In the genomic region with DNA sequence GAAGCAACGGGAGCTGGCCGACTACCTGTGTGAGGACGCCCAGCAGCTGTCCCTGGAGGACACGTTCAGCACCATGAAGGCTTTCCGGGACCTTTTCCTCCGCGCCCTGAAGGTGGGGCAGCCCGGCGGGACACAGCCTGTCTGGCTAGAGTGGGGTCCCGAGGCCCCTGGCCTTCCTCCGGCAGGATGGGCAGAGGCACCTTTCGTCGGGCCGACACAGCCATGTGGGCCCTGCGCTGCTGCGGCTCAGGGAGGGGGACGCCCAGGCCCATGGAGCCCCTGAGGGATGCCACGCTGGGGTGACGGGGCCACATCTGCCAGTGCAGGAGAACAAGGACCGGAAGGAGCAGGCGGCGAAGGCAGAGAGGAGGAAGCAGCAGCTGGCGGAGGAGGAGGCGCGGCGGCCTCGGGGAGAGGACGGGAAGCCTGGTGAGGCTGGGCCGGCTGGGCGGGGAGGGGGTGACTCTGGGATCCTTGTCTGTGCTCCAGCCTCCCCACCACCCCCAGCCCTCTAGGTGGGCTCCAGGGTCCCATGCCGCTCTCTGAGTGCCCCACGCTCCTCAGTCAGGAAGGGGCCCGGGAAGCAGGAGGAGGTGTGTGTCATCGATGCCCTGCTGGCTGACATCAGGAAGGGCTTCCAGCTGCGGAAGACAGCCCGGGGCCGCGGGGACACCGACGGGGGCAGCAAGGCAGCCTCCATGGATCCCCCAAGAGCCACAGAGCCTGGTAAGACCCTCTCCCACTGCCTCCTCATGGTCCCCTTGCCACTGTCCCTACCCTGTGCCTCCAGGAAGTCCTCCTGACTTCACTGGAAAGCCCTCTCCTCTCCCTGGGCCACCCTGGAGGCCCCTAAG, we compare ENCODE assay signal across 24 cellular contexts.
"Had no signal": no experiment of that assay in that cellular context is flagged by ENCODE, and none has a peak within 500 bp of the region (broad histone marks: within the 10 kb centered on the region; RNA-seq: fewer than 3 reads in every experiment).

No MANE protein-coding gene starts in this region.

- ATAC-seq: left cardiac atrium; left lung; lower lobe of right lung; naive thymus-derived CD8-positive, alpha-beta T cell; pancreas; right cardiac atrium; sciatic nerve; stimulated activated effector memory CD8-positive, alpha-beta T cell treated with anti-CD3 and anti-CD28 coated beads, Interleukin-12 subunit alpha, Interleukin-12 subunit beta, amount 100 ng/mL, for 72 hours; upper lobe of right lung had no signal

- DNase-seq: kidney glomerular epithelial cell; left cardiac atrium; left lung; lower lobe of right lung; mammary epithelial cell; mesenchymal stem cell; naive thymus-derived CD8-positive, alpha-beta T cell; nucleus accumbens; pancreas; posterior cingulate gyrus; retina; right cardiac atrium; spleen; stimulated activated CD4-positive, alpha-beta T cell treated with anti-CD3 and anti-CD28 coated beads, Interleukin-4, amount 100 ng/mL, for 24 hours; stimulated activated naive CD4-positive, alpha-beta T cell; tibial artery; trophoblast cell; upper lobe of right lung had no signal

- H3K27me3 ChIP-seq: left lung, pancreas, spleen, suprapubic skin, tibial artery, upper lobe of right lung had no signal

- H3K4me3 ChIP-seq: left lung, lower lobe of right lung, pancreas, prostate gland, skin epidermis, spleen, suprapubic skin, thoracic aorta, tibial artery, upper lobe of right lung had no signal
